In the genomic region with DNA sequence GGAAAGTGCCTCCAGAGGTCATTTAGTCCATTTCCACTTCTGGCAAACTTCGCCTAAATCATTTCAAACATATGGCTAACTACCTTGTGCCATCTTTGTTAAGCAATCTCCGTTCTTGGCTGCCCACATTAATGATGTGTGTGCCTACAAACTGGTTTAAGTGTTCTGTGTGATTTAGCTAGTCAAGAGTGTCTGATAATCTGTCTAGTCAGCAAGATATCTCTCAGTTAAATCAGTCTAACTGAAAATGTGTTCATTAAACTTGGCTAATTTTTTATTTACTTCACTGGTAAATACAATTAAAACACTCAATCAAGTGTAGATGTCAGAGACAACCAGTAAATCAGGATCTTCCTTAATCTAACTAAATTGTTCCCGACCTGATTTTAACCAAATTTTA, we compare ENCODE assay signal across 1 cellular context.
TF ChIP-seq lines count a peak whose summit lies in the region.

No MANE protein-coding gene starts in this region.

TF ChIP-seq in A549, 52 proteins besides CTCF, POLR2A, EP300 and RAD21 (continued from another document):
- TF ChIP-seq, protein P1, sequence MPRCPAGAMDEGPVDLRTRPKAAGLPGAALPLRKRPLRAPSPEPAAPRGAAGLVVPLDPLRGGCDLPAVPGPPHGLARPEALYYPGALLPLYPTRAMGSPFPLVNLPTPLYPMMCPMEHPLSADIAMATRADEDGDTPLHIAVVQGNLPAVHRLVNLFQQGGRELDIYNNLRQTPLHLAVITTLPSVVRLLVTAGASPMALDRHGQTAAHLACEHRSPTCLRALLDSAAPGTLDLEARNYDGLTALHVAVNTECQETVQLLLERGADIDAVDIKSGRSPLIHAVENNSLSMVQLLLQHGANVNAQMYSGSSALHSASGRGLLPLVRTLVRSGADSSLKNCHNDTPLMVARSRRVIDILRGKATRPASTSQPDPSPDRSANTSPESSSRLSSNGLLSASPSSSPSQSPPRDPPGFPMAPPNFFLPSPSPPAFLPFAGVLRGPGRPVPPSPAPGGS (IDR thresholded peaks at IDR 0.05), result no peak
- TF ChIP-seq TFCP2L1 (CRISPR knock-in tag; IDR thresholded peaks at IDR 0.05), result no peak
- TF ChIP-seq MAFK (IDR thresholded peaks at IDR 0.05; ENCODE audit: partially characterized antibody), result peak; percentile 92
- TF ChIP-seq EHF (CRISPR knock-in tag; IDR thresholded peaks at IDR 0.05), result no peak
- no peak for TF ChIP-seq EHMT2 (IDR thresholded peaks at IDR 0.05; ENCODE audit: low read depth)
- no peak for TF ChIP-seq JUN (IDR thresholded peaks at IDR 0.05)
